In the genomic region with DNA sequence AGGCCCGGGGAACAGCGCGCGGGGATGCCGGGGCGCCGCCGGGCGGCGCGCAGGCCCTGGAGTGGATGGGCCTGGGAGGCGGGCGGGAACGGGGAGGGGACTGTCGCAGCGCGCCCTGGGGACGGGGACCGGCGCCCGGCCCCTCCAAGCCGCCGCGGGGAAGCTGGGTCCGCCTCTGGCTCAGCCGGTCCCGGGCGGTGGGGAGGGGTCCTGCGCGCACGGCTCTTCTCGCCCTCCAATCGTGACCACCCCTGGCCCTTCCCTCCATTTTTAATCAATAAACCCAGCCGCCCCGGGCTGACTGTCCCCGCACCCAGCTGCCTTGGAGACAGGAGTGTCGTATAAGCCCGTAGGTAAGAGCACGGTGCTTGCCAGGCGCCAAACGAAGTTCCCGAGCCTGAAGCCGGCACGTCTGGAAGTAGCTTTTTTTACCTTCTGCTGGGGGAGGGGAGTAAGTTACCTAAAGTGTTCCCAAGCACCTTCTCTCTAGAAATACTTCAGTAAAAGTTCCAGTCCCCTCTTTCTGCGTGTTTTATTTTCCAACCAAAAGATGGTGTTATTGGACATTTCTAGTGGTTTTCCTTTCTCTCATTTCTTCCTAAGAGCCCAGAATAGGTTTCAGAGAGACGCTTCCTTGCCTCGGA, we compare ENCODE assay signal across 9 cellular contexts. TPM values are rescaled to one million over a fixed set of nuclear protein-coding genes. Genes with fewer than 3 reads are reported as not detected.
DNase-seq lines count a peak whose midpoint lies in the region; ATAC-seq, FAIRE-seq and TF ChIP-seq lines count a peak whose summit lies in the region.
"Had no signal": no experiment of that assay in that cellular context is flagged by ENCODE, and none has a peak within 500 bp of the region (broad histone marks: within the 10 kb centered on the region; RNA-seq: fewer than 3 reads in every experiment).

No MANE protein-coding gene starts in this region.

- peak overlapping the region; percentile 51 to 74 (median 68) for H3K4me3 ChIP-seq in H1 (ENCODE audit: extremely low read depth in 1 of 4, insufficient read depth in 2 of 4, low read depth in 3 of 4, low read length in 4 of 4)

- no peak overlapping the region for H2BK120ac ChIP-seq in H1 (replicated peaks; ENCODE audit: low read depth, low read length)

- peaks cover 34% of the 10 kb centered on the region for H3K4me1 Mint-ChIP-seq in mesothelial cell of epicardium

- peak overlapping the region; percentile 87 for H3K27ac ChIP-seq in H1 (ENCODE audit: low read depth, low read length)

- H3K27me3 Mint-ChIP-seq in mesothelial cell of epicardium (ENCODE audit: low read depth), result peaks cover 2% of the 10 kb centered on the region

- H3K4me1 ChIP-seq in H1 (replicated peaks in 1 of 4; ENCODE audit: control insufficient read depth in 3 of 4, insufficient read depth in 4 of 4, low read length in 3 of 4), result peaks cover 5 to 18% (median 14%) of the 10 kb centered on the region in 4 experiments

- TF ChIP-seq EP300 in H1 (IDR thresholded peaks at IDR 0.05; ENCODE audit: borderline replicate concordance in 1 of 2, low read depth in 2 of 2, low read length in 2 of 2), result no peak

- no peak overlapping the region for H2BK12ac ChIP-seq in H1 (ENCODE audit: low read depth, low read length)

- DNase-seq in NCI-H2081 (lab: John Stamatoyannopoulos, UW) (peak; percentile 54 to 65), NCI-H2081 treated with DMSO at 0.1 percent for 48 hours (lab: John Stamatoyannopoulos, UW) (no peak), NCI-H2029 (lab: John Stamatoyannopoulos, UW) (peak; percentile 66), H1 (ENCODE audit: low read depth in 1 of 2, low spot score in 2 of 2) (peak; percentile 38 to 79), mesothelial cell of epicardium (ENCODE audit: low spot score in 2 of 2, unreplicated experiment in 2 of 2) (peak in 1 of 2 experiments; percentile 71)
- DNase-seq in activated CD4-positive, alpha-beta T cell treated with anti-CD3 and anti-CD28 coated beads for 48 hours, result peak; percentile 62
- peak; percentile 16 to 19 for DNase-seq in stimulated activated CD8-positive, alpha-beta memory T cell treated with anti-CD3 and anti-CD28 coated beads, Interleukin-7, amount 100 ng/mL, for 48 hours (ENCODE audit: extremely low read depth in 1 of 2, low read depth in 1 of 2)

- CTCF ChIA-PET in H1 (lab: Charles Lee; ENCODE audit: partially characterized antibody), result interaction anchor here (1.1 to 1.5 kb wide), 5 partner anchors 42 to 75 kb away, joined by 3 to 4 read pairs (median 3); no protein-coding TSS in a partner anchor

- H3K56ac ChIP-seq in H1 (replicated peaks; ENCODE audit: insufficient read length, low read depth, low read length), result peak overlapping the region; percentile 27

- 1% methylated on average over 17 of the region's 47 CpGs; no CpG with 5 or more reads in 1 of the 2 experiments for WGBS in H1 (ENCODE audit: extremely low coverage in 1 of 2, insufficient coverage in 1 of 2, insufficient read length in 1 of 2, insufficient replicate concordance in 2 of 2, low coverage in 1 of 2, low lambda C conversion rate in 2 of 2, missing lambda C conversion rate in 1 of 2), 2 experiments

- peaks cover 0 to 4% (median under 1%) of the 10 kb centered on the region in 4 experiments; a peak in 3 of 8 replicates for H3K36me3 ChIP-seq in H1 (ENCODE audit: control insufficient read depth in 2 of 4, insufficient read depth in 4 of 4, low read length in 3 of 4)

- peak in 1 of 2 experiments; percentile 87; a peak in 2 of 3 replicates for TF ChIP-seq POLR2A in H1 (IDR thresholded peaks at IDR 0.05; ENCODE audit: control extremely low read depth in 1 of 2, low read depth in 2 of 2, low read length in 2 of 2)

- peak; percentile 7 for ATAC-seq in HG02870 (IDR thresholded peaks at IDR 0.05; ENCODE audit: unreplicated experiment)

- H4K91ac ChIP-seq in H1 (replicated peaks; ENCODE audit: insufficient read length, low read length), result peak overlapping the region; percentile 94

- no peak overlapping the region for H2BK15ac ChIP-seq in H1 (ENCODE audit: low read length)

- peak; percentile 19 for FAIRE-seq in H1 (lab: Jason Lieb, UNC)
- FAIRE-seq: G401.6 had no signal

- peaks cover 4% of the 10 kb centered on the region for H3K9me3 Mint-ChIP-seq in mesothelial cell of epicardium

- peak overlapping the region; percentile 77 to 99 (median 80) for H3K9ac ChIP-seq in H1 (replicated peaks in 1 of 4; ENCODE audit: extremely low read depth in 1 of 4, low read depth in 3 of 4, low read length in 3 of 4)

- H3K4me2 ChIP-seq in H1 (ENCODE audit: insufficient read depth in 1 of 2, low read depth in 2 of 2, low read length in 2 of 2), result peak overlapping the region; percentile 74 to 98

- peak overlapping the region; percentile 96 for H4K8ac ChIP-seq in H1 (ENCODE audit: extremely low read depth, insufficient read depth, low read length)

- TF ChIP-seq RAD21 in H1 (IDR thresholded peaks at IDR 0.05 in 1 of 2, conservative IDR thresholded peaks at IDR 0.05 in 1 of 2; ENCODE audit: low read depth in 2 of 2, low read length in 2 of 2), result no peak

- H4K5ac ChIP-seq in H1 (ENCODE audit: insufficient read length, low read depth, low read length), result peak overlapping the region; percentile 93

- H3K36me3 Mint-ChIP-seq in mesothelial cell of epicardium, result no peaks in the 10 kb centered on the region

- peak overlapping the region; percentile 69 for H3K14ac ChIP-seq in H1 (ENCODE audit: insufficient read length)

- no peaks in the 10 kb centered on the region for H3K27me3 ChIP-seq in H1 (replicated peaks in 1 of 4; ENCODE audit: control insufficient read depth in 3 of 4, extremely low read depth in 1 of 4, insufficient read depth in 3 of 4, low read length in 3 of 4)

- peaks cover 7% of the 10 kb centered on the region; the same call in 1 of the 2 replicates for H3K23me2 ChIP-seq in H1 (ENCODE audit: low read depth, low read length)

- H3K9me3 ChIP-seq in H1 (ENCODE audit: insufficient read depth in 2 of 2, low read depth in 1 of 2, low read length in 1 of 2), result 0 out of 4 replicates have a peak, but pooled peaks cover 0 to 3% of the 10 kb centered on the region in 2 experiments

- H4K20me1 ChIP-seq in H1 (replicated peaks in 1 of 2; ENCODE audit: control insufficient read depth in 1 of 2, insufficient read depth in 2 of 2, low read length in 2 of 2), result peaks cover 21% of the 10 kb centered on the region in 2 experiments

- peak overlapping the region; percentile 75; the same call in 1 of the 2 replicates for H3K18ac ChIP-seq in H1 (ENCODE audit: extremely low read depth, low read length)

- H3K4me3 Mint-ChIP-seq in mesothelial cell of epicardium, result peak overlapping the region; percentile 83

- H2AFZ ChIP-seq in H1 (ENCODE audit: low read length), result no peak overlapping the region

- no peak for TF ChIP-seq CTCF in H1 (IDR thresholded peaks at IDR 0.05; ENCODE audit: control extremely low read depth in 1 of 3, insufficient read depth in 1 of 3, low read depth in 1 of 3, low read length in 3 of 3)
- no peak for TF ChIP-seq CTCF in mesothelial cell of epicardium (IDR thresholded peaks at IDR 0.05; ENCODE audit: unreplicated experiment)

- H2BK20ac ChIP-seq in H1 (ENCODE audit: low read length), result no peak overlapping the region

- POLR2A ChIA-PET in H1 (lab: Charles Lee; ENCODE audit: partially characterized antibody), result interaction anchor here (0.8 to 4.5 kb wide), 40 partner anchors 9 to 203 kb away, joined by 3 to 125 read pairs (median 6); partner anchors contain the start of genes LSM14B, PSMA7 and SS18L1

- H3K79me2 ChIP-seq in H1 (ENCODE audit: control insufficient read depth in 1 of 2, insufficient read depth in 2 of 2, low read length in 2 of 2), result peaks cover 16 to 29% of the 10 kb centered on the region in 2 experiments; a peak in 3 of 4 replicates

- H2AK5ac ChIP-seq in H1 (ENCODE audit: low read depth, low read length), result 0 out of 2 replicates have a peak overlapping the region, but pooled peaks have one; percentile 82

- peaks cover 3% of the 10 kb centered on the region for H3K79me1 ChIP-seq in H1 (ENCODE audit: low read depth, low read length)

- H2BK5ac ChIP-seq in H1 (ENCODE audit: low read depth, low read length), result peak overlapping the region; percentile 63; the same call in 1 of the 2 replicates

- peak overlapping the region; percentile 54 for H3K4ac ChIP-seq in H1 (replicated peaks; ENCODE audit: insufficient read length, low read depth, low read length)

- H3K23ac ChIP-seq in H1 (ENCODE audit: insufficient read length), result no peak overlapping the region

- peak overlapping the region; percentile 92 for H3K27ac Mint-ChIP-seq in mesothelial cell of epicardium

TF ChIP-seq in H1, 55 proteins besides CTCF, POLR2A, EP300 and RAD21 (continues in another document):
- TF ChIP-seq TAF7 (optimal IDR thresholded peaks at IDR 0.05; ENCODE audit: borderline replicate concordance, low read depth, low read length) (no peak), NRF1 (IDR thresholded peaks at IDR 0.05; ENCODE audit: low read depth, low read length) (no peak)

RNA-seq across cellular contexts. Expression of gene TAF4, which starts 0.8 kb away (rescaled TPM):
- total RNA-seq in H1 (2021; fragmentation: NEBNext Ultra II Directional; extraction: Animal tissue kit (Norgen Biotek cat#: 25700)), result 30.1 and 33.0 TPM in 2 replicates
- polyA plus RNA-seq in H1 (2011; rRNA removed), result 16.0 and 25.8 TPM in 2 replicates
- 12.2 TPM for polyA plus RNA-seq in H1 (2011; cell fraction: cytosol; rRNA removed)
- 17.4 TPM for polyA plus RNA-seq in H1 (2011; cell fraction: nucleus; rRNA removed)
- 17.8 to 35.7 TPM (median 25.0 TPM) in 4 replicates for polyA plus RNA-seq in H1 (2012, experiment 1 of 2)
- polyA plus RNA-seq in H1 (2012, experiment 2 of 2), result 9.2 TPM
- 24.0 TPM for polyA plus RNA-seq in H1 (2013, experiment 1 of 2)
- polyA plus RNA-seq in H1 (2013, experiment 2 of 2), result 19.7 TPM
- polyA minus RNA-seq in H1 (2011; rRNA and poly(A)+ RNA removed), result 4.3 and 4.6 TPM in 2 replicates
- 34.5 TPM for polyA minus RNA-seq in H1 (2011; cell fraction: cytosol; rRNA and poly(A)+ RNA removed)
- polyA minus RNA-seq in H1 (2011; cell fraction: nucleus; rRNA and poly(A)+ RNA removed), result 16.3 TPM
- total RNA-seq in mesothelial cell of epicardium, result 27.5 to 28.8 TPM (median 28.1 TPM) in 3 replicates

RNA-seq across cellular contexts. Expression of gene LSM14B, which starts 55.8 kb away (rescaled TPM):
- 65.6 and 70.0 TPM in 2 replicates for total RNA-seq in H1 (2021; fragmentation: NEBNext Ultra II Directional; extraction: Animal tissue kit (Norgen Biotek cat#: 25700))
- polyA plus RNA-seq in H1 (2011; rRNA removed), result 58.3 and 93.9 TPM in 2 replicates
- 55.5 TPM for polyA plus RNA-seq in H1 (2011; cell fraction: cytosol; rRNA removed)
- polyA plus RNA-seq in H1 (2011; cell fraction: nucleus; rRNA removed), result 80.3 TPM
- polyA plus RNA-seq in H1 (2012, experiment 1 of 2), result 62.5 to 71.2 TPM (median 67.6 TPM) in 4 replicates
- 24.0 TPM for polyA plus RNA-seq in H1 (2012, experiment 2 of 2)
- 46.2 TPM for polyA plus RNA-seq in H1 (2013, experiment 1 of 2)
- polyA plus RNA-seq in H1 (2013, experiment 2 of 2), result 45.5 TPM
- polyA minus RNA-seq in H1 (2011; rRNA and poly(A)+ RNA removed), result 51.4 and 62.8 TPM in 2 replicates
- polyA minus RNA-seq in H1 (2011; cell fraction: cytosol; rRNA and poly(A)+ RNA removed), result 40.5 TPM
- polyA minus RNA-seq in H1 (2011; cell fraction: nucleus; rRNA and poly(A)+ RNA removed), result 38.9 TPM
- 60.3 to 64.3 TPM (median 63.9 TPM) in 3 replicates for total RNA-seq in mesothelial cell of epicardium
